ENCODE assay signal across 21 cellular contexts in the genomic region with DNA sequence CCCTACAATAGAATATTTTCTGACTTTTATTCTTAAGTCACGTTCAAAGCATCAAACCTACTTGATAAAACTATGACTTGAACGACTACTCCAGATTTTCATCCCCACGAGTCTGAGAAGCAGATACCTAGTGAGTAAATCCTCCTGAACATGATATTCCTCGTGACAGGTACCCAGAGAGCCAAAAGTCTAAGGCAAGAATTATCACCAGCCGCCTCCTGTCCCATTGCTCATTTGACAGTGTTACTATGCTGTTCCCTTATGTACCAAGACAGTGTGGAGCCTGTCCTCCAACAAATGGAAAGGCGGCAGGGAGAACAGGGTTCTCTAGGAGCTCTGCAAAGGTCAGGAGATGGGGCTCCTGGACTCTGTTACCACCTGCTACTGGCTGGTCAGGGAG. TPM values are rescaled to one million over a fixed set of nuclear protein-coding genes. Genes with fewer than 3 reads are reported as not detected.
DNase-seq lines count a peak whose midpoint lies in the region; ATAC-seq, FAIRE-seq and TF ChIP-seq lines count a peak whose summit lies in the region.
"Had no signal": no experiment of that assay in that cellular context is flagged by ENCODE, and none has a peak within 500 bp of the region (broad histone marks: within the 10 kb centered on the region; RNA-seq: fewer than 3 reads in every experiment).

No MANE protein-coding gene starts in this region.

- H2BK12ac ChIP-seq in trophoblast cell (ENCODE audit: low read length) = peak overlapping the region; percentile 97

- H3K79me2 ChIP-seq in trophoblast cell (ENCODE audit: control insufficient read depth, insufficient read depth, low read length, poor library complexity) = no peaks in the 10 kb centered on the region

- peak overlapping the region; percentile 81 for H4K91ac ChIP-seq in trophoblast cell (ENCODE audit: low read depth, low read length)

- H3K4me1 ChIP-seq in BLaER1 treated with 17β-estradiol and CSF1 and Interleukin-3, amounts not matched to agents 10 nM and 100 nM = peaks cover 27 to 47% (median 35%) of the 10 kb centered on the region in 10 experiments
- H3K4me1 ChIP-seq in trophoblast cell (ENCODE audit: control insufficient read depth in 1 of 2, insufficient read depth in 2 of 2, low read length in 2 of 2) (peaks cover 9 to 15% of the 10 kb centered on the region in 2 experiments), skeletal muscle tissue (ENCODE audit: control insufficient read depth in 3 of 3, insufficient read depth in 3 of 3, low read length in 3 of 3) (peaks cover 19 to 44% (median 31%) of the 10 kb centered on the region in 3 donors), pancreas (no peaks in the 10 kb centered on the region)
- H3K4me1 ChIP-seq: BE2C had no signal

- ATAC-seq in pancreas = no peak
- no peak for ATAC-seq in GM21825 (IDR thresholded peaks at IDR 0.05; ENCODE audit: unreplicated experiment)
- ATAC-seq: GM12878, GM23338, HCT116 had no signal

- peak overlapping the region; percentile 49 for H3K4ac ChIP-seq in trophoblast cell (ENCODE audit: low read depth, low read length)

- no peak for TF ChIP-seq CTCF in pancreas (IDR thresholded peaks at IDR 0.05)

- peak overlapping the region; percentile 38 for H4K12ac ChIP-seq in trophoblast cell (ENCODE audit: low read depth, low read length)

- peaks cover 14% of the 10 kb centered on the region for H3K79me1 ChIP-seq in trophoblast cell (ENCODE audit: low read length)

- H3K14ac ChIP-seq in trophoblast cell (ENCODE audit: low read length) = peak overlapping the region; percentile 63

- H3K23ac ChIP-seq in trophoblast cell (ENCODE audit: low read length) = no peak overlapping the region

- H3K9me3 ChIP-seq in BLaER1 treated with 17β-estradiol and CSF1 and Interleukin-3, amounts not matched to agents 10 nM and 100 nM (replicated peaks in 1 of 11) = peaks cover 0 to 9% (median 2%) of the 10 kb centered on the region in 11 experiments; a peak in 7 of 22 replicates
- no peaks in the 10 kb centered on the region for H3K9me3 ChIP-seq in trophoblast cell (ENCODE audit: insufficient read depth, low read depth, low read length)
- H3K9me3 ChIP-seq in skeletal muscle tissue (ENCODE audit: control insufficient read depth in 3 of 3, low read length in 3 of 3) = no peaks in the 10 kb centered on the region
- H3K9me3 ChIP-seq in pancreas = no peaks in the 10 kb centered on the region
- H3K9me3 ChIP-seq: BE2C had no signal

- no peaks in the 10 kb centered on the region for H4K20me1 ChIP-seq in BLaER1 treated with 17β-estradiol and CSF1 and Interleukin-3, amounts not matched to agents 10 nM and 100 nM

- H3K4me3 ChIP-seq in BLaER1 treated with 17β-estradiol and CSF1 and Interleukin-3, amounts not matched to agents 10 nM and 100 nM = no peak overlapping the region
- H3K4me3 ChIP-seq in trophoblast cell (ENCODE audit: low read depth, low read length) (no peak overlapping the region), skeletal muscle tissue (ENCODE audit: low read length in 3 of 3) (no peak overlapping the region), pancreas (no peak overlapping the region)
- H3K4me3 ChIP-seq: GM12878, GM23338 had no signal

- H2BK120ac ChIP-seq in trophoblast cell (ENCODE audit: insufficient read depth, low read length, poor library complexity) = peak overlapping the region; percentile 85

- DNase-seq in islet precursor cell = peak; percentile 38
- DNase-seq in trophoblast cell = no peak
- no peak for DNase-seq in NCI-H1092 (lab: John Stamatoyannopoulos, UW)
- no peak for DNase-seq in pancreas
- DNase-seq in NCI-H2196 (lab: John Stamatoyannopoulos, UW; ENCODE audit: unreplicated experiment) = no peak
- DNase-seq: BE2C; C1 segment of cervical spinal cord; CD4-positive, alpha-beta memory T cell; COR-L47; DMS 273 treated with DMSO at 0.1 percent for 48 hours; DMS79; EL; GDM1; H9; HFFc6 had no signal

- intact Hi-C loops in pancreas (cut with DNase I) = no loop called here

- H3K9ac ChIP-seq in BLaER1 treated with 17β-estradiol and CSF1 and Interleukin-3, amounts not matched to agents 10 nM and 100 nM = no peak overlapping the region
- H3K9ac ChIP-seq in trophoblast cell (ENCODE audit: low read length) = no peak overlapping the region
- H3K9ac ChIP-seq in skeletal muscle tissue (ENCODE audit: low read depth in 1 of 3, low read length in 3 of 3) = peak overlapping the region in 2 of 3 donors; percentile 10 to 46

- peak overlapping the region; percentile 44 for H2BK5ac ChIP-seq in trophoblast cell (ENCODE audit: low read depth, low read length, poor library complexity)

- H3K18ac ChIP-seq in trophoblast cell (ENCODE audit: low read length) = no peak overlapping the region

- FAIRE-seq in pancreas (lab: Jason Lieb, UNC) = no peak
- FAIRE-seq: GM12878 had no signal

- no CpG with 5 or more reads among the region's 6 CpGs for WGBS in trophoblast cell (ENCODE audit: extremely low coverage, insufficient coverage, insufficient read length)
- 74 to 88% methylated on average over 6 of the region's 6 CpGs for WGBS in pancreas, 2 donors

- peak overlapping the region; percentile 88 for H2AK5ac ChIP-seq in trophoblast cell (ENCODE audit: low read length)

- no peaks in the 10 kb centered on the region for H3K36me3 ChIP-seq in BLaER1 treated with 17β-estradiol and CSF1 and Interleukin-3, amounts not matched to agents 10 nM and 100 nM
- H3K36me3 ChIP-seq in trophoblast cell (ENCODE audit: control insufficient read depth in 1 of 2, insufficient read depth in 2 of 2, low read length in 2 of 2) (no peaks in the 10 kb centered on the region), skeletal muscle tissue (ENCODE audit: control insufficient read depth in 3 of 3, insufficient read depth in 3 of 3, low read length in 3 of 3) (no peaks in the 10 kb centered on the region), pancreas (no peaks in the 10 kb centered on the region)
- H3K36me3 ChIP-seq: BE2C had no signal

- H2AFZ ChIP-seq in trophoblast cell (ENCODE audit: insufficient read depth, low read length, poor library complexity) = no peak overlapping the region
- H2AFZ ChIP-seq: GM23338 had no signal

- no peak overlapping the region for H4K8ac ChIP-seq in trophoblast cell (ENCODE audit: low read depth, low read length)

- peak overlapping the region; percentile 25 to 78 (median 57); a peak in 17 of 22 replicates for H3K4me2 ChIP-seq in BLaER1 treated with 17β-estradiol and CSF1 and Interleukin-3, amounts not matched to agents 10 nM and 100 nM
- H3K4me2 ChIP-seq in trophoblast cell (ENCODE audit: low read length) = no peak overlapping the region
- H3K4me2 ChIP-seq: GM23338 had no signal

- 0 out of 22 replicates have a peak overlapping the region, but pooled peaks of 1 of the 11 experiments have one; percentile 8 for H3K27ac ChIP-seq in BLaER1 treated with 17β-estradiol and CSF1 and Interleukin-3, amounts not matched to agents 10 nM and 100 nM
- H3K27ac ChIP-seq in trophoblast cell (ENCODE audit: low read depth, low read length) = no peak overlapping the region
- H3K27ac ChIP-seq in skeletal muscle tissue (ENCODE audit: low read depth, low read length) = peak overlapping the region; percentile 21
- H3K27ac ChIP-seq in pancreas = no peak overlapping the region

- H3K27me3 ChIP-seq in BLaER1 treated with 17β-estradiol and CSF1 and Interleukin-3, amounts not matched to agents 10 nM and 100 nM = no peaks in the 10 kb centered on the region
- H3K27me3 ChIP-seq in trophoblast cell (ENCODE audit: insufficient read depth, low read length) (no peaks in the 10 kb centered on the region), skeletal muscle tissue (ENCODE audit: control insufficient read depth in 3 of 3, insufficient read depth in 3 of 3, low read length in 3 of 3) (no peaks in the 10 kb centered on the region), pancreas (no peaks in the 10 kb centered on the region)
- H3K27me3 ChIP-seq: BE2C had no signal

RNA-seq across cellular contexts. Expression of a gene that starts 8.3 kb away (rescaled TPM):
- 8.5 and 8.7 TPM in 2 replicates for polyA plus RNA-seq in trophoblast cell (2013)
- total RNA-seq in skeletal muscle tissue (38.1 TPM), pancreas (under 1 TPM in 5 of 6 donors, not detected in 1; 0.06 to 0.44 (median 0.12) TPM)
- polyA plus RNA-seq in pancreas = under 1 TPM; 0.02 to 0.08 TPM

RNA-seq across cellular contexts. Expression of a gene that starts 34.1 kb away (rescaled TPM):
- polyA plus RNA-seq in trophoblast cell (2013) = 29.5 and 29.7 TPM in 2 replicates
- total RNA-seq in skeletal muscle tissue = 24.0 TPM
- total RNA-seq in pancreas = 10 to 100 TPM in 2 of 6 donors, 1 to 10 TPM in 4; 6.7 to 12.9 (median 7.7) TPM
- 1 to 10 TPM; 3.2 to 6.7 TPM for polyA plus RNA-seq in pancreas

Comparison
In these comparisons a context has a peak if more than half of its experiments do, and no peak if none do; other contexts are left out.
1. H3K9ac ChIP-seq: peak in skeletal muscle tissue (2 of 3); none in BLaER1 treated with 17β-estradiol and CSF1 and Interleukin-3, amounts not matched to agents 10 nM and 100 nM (0 of 11) and trophoblast cell (single experiment).
2. RNA of a gene that starts 8.3 kb away (total RNA-seq): 38.1 TPM in skeletal muscle tissue (single experiment); 0.06 to 0.44 TPM in pancreas; every median in the first group is over 10 times any median in the second.